ENCODE assay signal across 1 cellular context in the genomic region with DNA sequence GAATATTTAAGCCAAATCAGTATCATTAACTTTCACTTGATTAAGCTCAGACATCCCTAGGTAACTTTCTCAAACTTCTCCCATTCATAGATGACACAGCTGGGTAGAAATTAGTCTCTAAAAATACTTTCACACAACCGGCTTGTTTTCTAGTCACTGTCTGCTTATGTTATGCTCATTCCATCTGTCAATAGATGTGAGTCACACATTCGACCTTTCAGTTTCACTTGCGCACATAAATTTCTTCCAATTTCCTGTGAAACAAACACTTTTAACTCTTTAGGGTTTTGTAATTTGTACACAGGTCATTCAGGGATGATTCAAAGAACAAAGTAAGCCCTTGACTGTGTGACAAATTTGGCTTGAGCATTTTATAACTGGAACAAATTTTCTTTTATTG.
A peak's percentile ranks its signal among the peaks of the same experiment; 100 is the strongest.
TF ChIP-seq lines count a peak whose summit lies in the region.

No MANE protein-coding gene starts in this region.

TF ChIP-seq in GM12878, 131 proteins besides CTCF, POLR2A, EP300 and RAD21 (continued from another document and continues in another):
- TF ChIP-seq BCLAF1 (IDR thresholded peaks at IDR 0.05) (no peak), YBX1 (IDR thresholded peaks at IDR 0.05) (no peak), BRCA1 (IDR thresholded peaks at IDR 0.05; ENCODE audit: low read depth, low read length) (no peak), GATAD2B (conservative IDR thresholded peaks at IDR 0.05; ENCODE audit: low read depth) (0 out of 2 replicates have a peak, but pooled peaks have one; percentile 48), ZNF622 (IDR thresholded peaks at IDR 0.05) (no peak), PBX3 (IDR thresholded peaks at IDR 0.05; ENCODE audit: insufficient replicate concordance, low read depth, low read length) (no peak), SIN3A (IDR thresholded peaks at IDR 0.05; ENCODE audit: low read depth, low read length) (no peak), TCF12 (IDR thresholded peaks at IDR 0.05; ENCODE audit: low read depth, low read length) (no peak; the same call in 1 of the 2 replicates), CEBPZ (IDR thresholded peaks at IDR 0.05; ENCODE audit: low read depth, low read length) (no peak), E4F1 (IDR thresholded peaks at IDR 0.05; ENCODE audit: borderline replicate concordance, partially characterized antibody) (no peak), PRDM15 (CRISPR knock-in tag; IDR thresholded peaks at IDR 0.05) (no peak), TARDBP (IDR thresholded peaks at IDR 0.05; ENCODE audit: borderline replicate concordance) (no peak), POU2F2 (IDR thresholded peaks at IDR 0.05; ENCODE audit: borderline replicate concordance, low read depth, low read length) (no peak), RBBP5 (conservative IDR thresholded peaks at IDR 0.05) (no peak), BMI1 (IDR thresholded peaks at IDR 0.05; ENCODE audit: borderline replicate concordance) (peak; percentile 79), BCL11A (IDR thresholded peaks at IDR 0.05; ENCODE audit: low read depth, low read length) (peak; percentile 36; the same call in 1 of the 2 replicates), HSF1 (IDR thresholded peaks at IDR 0.05; ENCODE audit: low read depth, low read length) (no peak), ZNF207 (IDR thresholded peaks at IDR 0.05; ENCODE audit: borderline replicate concordance) (no peak), BCL3 (IDR thresholded peaks at IDR 0.05; ENCODE audit: borderline replicate concordance, insufficient read depth, low read depth, low read length, poor library complexity, severe bottlenecking) (no peak), EZH2 (IDR thresholded peaks at IDR 0.05; ENCODE audit: borderline replicate concordance, control insufficient read depth, low read depth, low read length) (no peak), NFYA (IDR thresholded peaks at IDR 0.05; ENCODE audit: borderline replicate concordance, low read depth, low read length) (no peak), ZNF24 (IDR thresholded peaks at IDR 0.05) (peak; percentile 63; the same call in 1 of the 2 replicates), POLR2AphosphoS2 (IDR thresholded peaks at IDR 0.05; ENCODE audit: low read depth, low read length) (no peak), SREBF1 (IDR thresholded peaks at IDR 0.05; ENCODE audit: low read length) (no peak), LARP7 (IDR thresholded peaks at IDR 0.05) (no peak), SPI1 (IDR thresholded peaks at IDR 0.05; ENCODE audit: borderline replicate concordance, insufficient read depth, low read depth, low read length) (no peak), KAT2A (conservative IDR thresholded peaks at IDR 0.05; ENCODE audit: control insufficient read depth, low read depth, low read length) (no peak), HDAC6 (IDR thresholded peaks at IDR 0.05; ENCODE audit: unreplicated experiment) (no peak), YY1 (IDR thresholded peaks at IDR 0.05; ENCODE audit: low read depth, low read length) (no peak), SKIL (IDR thresholded peaks at IDR 0.05; ENCODE audit: low read depth, poor library complexity, severe bottlenecking) (peak; percentile 91), TCF3 (IDR thresholded peaks at IDR 0.05; ENCODE audit: borderline replicate concordance, insufficient read depth, low read depth, low read length) (no peak)
- TF ChIP-seq, protein P1, sequence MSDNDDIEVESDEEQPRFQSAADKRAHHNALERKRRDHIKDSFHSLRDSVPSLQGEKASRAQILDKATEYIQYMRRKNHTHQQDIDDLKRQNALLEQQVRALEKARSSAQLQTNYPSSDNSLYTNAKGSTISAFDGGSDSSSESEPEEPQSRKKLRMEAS (IDR thresholded peaks at IDR 0.05; ENCODE audit: low read depth, low read length) = no peak
- TF ChIP-seq, protein P2, sequence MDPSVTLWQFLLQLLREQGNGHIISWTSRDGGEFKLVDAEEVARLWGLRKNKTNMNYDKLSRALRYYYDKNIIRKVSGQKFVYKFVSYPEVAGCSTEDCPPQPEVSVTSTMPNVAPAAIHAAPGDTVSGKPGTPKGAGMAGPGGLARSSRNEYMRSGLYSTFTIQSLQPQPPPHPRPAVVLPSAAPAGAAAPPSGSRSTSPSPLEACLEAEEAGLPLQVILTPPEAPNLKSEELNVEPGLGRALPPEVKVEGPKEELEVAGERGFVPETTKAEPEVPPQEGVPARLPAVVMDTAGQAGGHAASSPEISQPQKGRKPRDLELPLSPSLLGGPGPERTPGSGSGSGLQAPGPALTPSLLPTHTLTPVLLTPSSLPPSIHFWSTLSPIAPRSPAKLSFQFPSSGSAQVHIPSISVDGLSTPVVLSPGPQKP (IDR thresholded peaks at IDR 0.05; ENCODE audit: low read depth, low read length) = no peak
